27 cellular contexts compared by ENCODE assay signal in genomic region chr7:36792421-36792820, GRCh38.
DNase-seq lines count a peak whose midpoint lies in the region; ATAC-seq, FAIRE-seq and TF ChIP-seq lines count a peak whose summit lies in the region.
"Had no signal": no experiment of that assay in that cellular context is flagged by ENCODE, and none has a peak within 500 bp of the region (broad histone marks: within the 10 kb centered on the region; RNA-seq: fewer than 3 reads in every experiment).

No MANE protein-coding gene starts in this region.

- TF ChIP-seq EP300 in esophagus muscularis mucosa (IDR thresholded peaks at IDR 0.05), result no peak

- peaks cover 0 to 2% (median 0%) of the 10 kb centered on the region in 8 donors for H3K9me3 Mint-ChIP-seq in CD4-positive, alpha-beta memory T cell
- H3K9me3 Mint-ChIP-seq: activated naive CD4-positive, alpha-beta T cell treated with anti-CD3 and anti-CD28 coated beads, Interleukin-2, amount 50 U/mL, for 24 hours; activated T-cell treated with anti-CD3 and anti-CD28 coated beads, Interleukin-2, amount 50 U/mL, for 72 hours; stimulated activated memory B cell treated with anti-CD40 and anti-IgM and Interleukin-4, amounts not matched to agents 10 μg/mL and 1 μg/mL and 100 μg/mL, for 72 hours had no signal

- H3K9me3 ChIP-seq in CD4-positive, alpha-beta memory T cell (ENCODE audit: control insufficient read depth in 1 of 2, low read length in 2 of 2), result no peaks in the 10 kb centered on the region
- H3K9me3 ChIP-seq in esophagus muscularis mucosa (no peaks in the 10 kb centered on the region), small intestine (ENCODE audit: control insufficient read depth, low read depth) (no peaks in the 10 kb centered on the region), GM23248 (ENCODE audit: low read depth) (no peaks in the 10 kb centered on the region)
- H3K9me3 ChIP-seq: BLaER1, HAP-1, suprapubic skin had no signal

- 86% methylated on average over 5 of the region's 5 CpGs for WGBS in esophagus muscularis mucosa
- 62 to 82% (median 82%) methylated on average over 5 of the region's 5 CpGs for WGBS in small intestine, 3 donors
- WGBS in GM23248 (ENCODE audit: low coverage in 1 of 2, low lambda C conversion rate in 2 of 2, missing lambda C conversion rate in 2 of 2), 2 experiments, result 23 to 34% methylated on average over 5 of the region's 5 CpGs

- ATAC-seq in GM18909 (IDR thresholded peaks at IDR 0.05; ENCODE audit: poor library complexity, unreplicated experiment), result peak; percentile 67
- peak; percentile 80 for ATAC-seq in HG02981 (IDR thresholded peaks at IDR 0.05; ENCODE audit: unreplicated experiment)
- ATAC-seq in omental fat pad (ENCODE audit: low FRiP score), result no peak
- ATAC-seq: activated CD4-positive, CD25-positive, alpha-beta regulatory T cell treated with anti-CD3 and anti-CD28 coated beads, Interleukin-2, amount 50 U/mL, for 24 hours; activated T-cell treated with anti-CD3 and anti-CD28 coated beads, Interleukin-2, amount 50 U/mL, for 72 hours; esophagus mucosa; Panc1; stimulated activated memory B cell treated with anti-CD40 and anti-IgM and Interleukin-4, amounts not matched to agents 10 μg/mL and 1 μg/mL and 100 μg/mL, for 72 hours had no signal

- TF ChIP-seq CTCF in esophagus muscularis mucosa (IDR thresholded peaks at IDR 0.05) (no peak), omental fat pad (IDR thresholded peaks at IDR 0.05) (no peak)

- H2AFZ ChIP-seq in GM23248, result no peak overlapping the region

- H3K27me3 ChIP-seq in CD4-positive, alpha-beta memory T cell (ENCODE audit: insufficient read depth, low read length), result no peaks in the 10 kb centered on the region
- H3K27me3 ChIP-seq in esophagus muscularis mucosa, result no peaks in the 10 kb centered on the region
- no peaks in the 10 kb centered on the region for H3K27me3 ChIP-seq in small intestine (ENCODE audit: control insufficient read depth in 2 of 2, insufficient read depth in 2 of 2, low read length in 2 of 2)
- 0 out of 2 replicates have a peak, but pooled peaks cover 3% of the 10 kb centered on the region for H3K27me3 ChIP-seq in GM23248 (replicated peaks; ENCODE audit: insufficient read depth)
- H3K27me3 ChIP-seq: BLaER1, suprapubic skin had no signal

- POLR2A ChIA-PET in CD4-positive, alpha-beta memory T cell (lab: Charles Lee; ENCODE audit: partially characterized antibody), result interaction anchor here (1.3 kb wide), 1 partner anchor 15 kb away, joined by 4 read pairs; no protein-coding TSS in a partner anchor

- TF ChIP-seq POLR2A in esophagus muscularis mucosa (IDR thresholded peaks at IDR 0.05; ENCODE audit: low read depth), result no peak

- FAIRE-seq in small intestine (lab: Jason Lieb, UNC), result no peak
- FAIRE-seq: bronchial epithelial cell, D721Med had no signal

- H3K79me2 ChIP-seq in GM23248 (ENCODE audit: insufficient read depth), result no peaks in the 10 kb centered on the region

- H3K9me2 ChIP-seq in GM23248 (ENCODE audit: insufficient read depth), result no peaks in the 10 kb centered on the region

- no peak overlapping the region for H3K9ac ChIP-seq in GM23248
- H3K9ac ChIP-seq: BLaER1 had no signal

- intact Hi-C loops in CD4-positive, alpha-beta memory T cell (cut with micrococcal nuclease), result no loop called here
- intact Hi-C loops in esophagus muscularis mucosa (cut with DNase I), result no loop called here

- no peak overlapping the region for H3K4me3 Mint-ChIP-seq in CD4-positive, alpha-beta memory T cell
- H3K4me3 Mint-ChIP-seq: activated naive CD4-positive, alpha-beta T cell treated with anti-CD3 and anti-CD28 coated beads, Interleukin-2, amount 50 U/mL, for 24 hours; activated T-cell treated with anti-CD3 and anti-CD28 coated beads, Interleukin-2, amount 50 U/mL, for 72 hours; stimulated activated memory B cell treated with anti-CD40 and anti-IgM and Interleukin-4, amounts not matched to agents 10 μg/mL and 1 μg/mL and 100 μg/mL, for 72 hours had no signal

- no peaks in the 10 kb centered on the region for H4K20me1 ChIP-seq in GM23248 (ENCODE audit: insufficient read depth)
- H4K20me1 ChIP-seq: BLaER1 had no signal

- no peak for DNase-seq in CD4-positive, alpha-beta memory T cell
- DNase-seq in esophagus muscularis mucosa (ENCODE audit: extremely low spot score) (peak; percentile 64), omental fat pad (ENCODE audit: low spot score) (no peak), small intestine (no peak), GM23248 (no peak)
- DNase-seq: ACHN; activated CD8-positive, alpha-beta memory T cell treated with anti-CD3 and anti-CD28 coated beads for 24 hours; activated T-cell treated with anti-CD3 and anti-CD28 coated beads, Interleukin-2, amount 50 U/mL, for 72 hours; foreskin melanocyte; mesendoderm; NCI-H1436 treated with DMSO at 0.1 percent for 48 hours; NCI-H2107; NCI-H524 treated with DMSO at 0.1 percent for 48 hours; SHP77 treated with DMSO at 0.1 percent for 48 hours had no signal

- no peaks in the 10 kb centered on the region for H3K36me3 Mint-ChIP-seq in CD4-positive, alpha-beta memory T cell
- H3K36me3 Mint-ChIP-seq: activated naive CD4-positive, alpha-beta T cell treated with anti-CD3 and anti-CD28 coated beads, Interleukin-2, amount 50 U/mL, for 24 hours; stimulated activated memory B cell treated with anti-CD40 and anti-IgM and Interleukin-4, amounts not matched to agents 10 μg/mL and 1 μg/mL and 100 μg/mL, for 72 hours had no signal

- peaks cover 50% of the 10 kb centered on the region for H3K4me1 ChIP-seq in CD4-positive, alpha-beta memory T cell (ENCODE audit: insufficient read depth, low read length)
- H3K4me1 ChIP-seq in esophagus muscularis mucosa, result peaks cover 0 to 9% (median 5%) of the 10 kb centered on the region in 4 donors
- peaks cover 0 to 6% of the 10 kb centered on the region in 2 donors for H3K4me1 ChIP-seq in small intestine (ENCODE audit: control insufficient read depth in 2 of 2, insufficient read depth in 1 of 2, low read depth in 1 of 2, low read length in 1 of 2)
- H3K4me1 ChIP-seq in GM23248 (ENCODE audit: insufficient read depth), result no peaks in the 10 kb centered on the region

- H3F3A ChIP-seq in GM23248 (ENCODE audit: insufficient read depth), result no peaks in the 10 kb centered on the region

- peak overlapping the region in 4 of 7 donors; percentile 24 to 76 (median 34) for H3K27ac Mint-ChIP-seq in CD4-positive, alpha-beta memory T cell
- H3K27ac Mint-ChIP-seq: activated naive CD4-positive, alpha-beta T cell treated with anti-CD3 and anti-CD28 coated beads, Interleukin-2, amount 50 U/mL, for 24 hours; activated T-cell treated with anti-CD3 and anti-CD28 coated beads, Interleukin-2, amount 50 U/mL, for 72 hours; stimulated activated memory B cell treated with anti-CD40 and anti-IgM and Interleukin-4, amounts not matched to agents 10 μg/mL and 1 μg/mL and 100 μg/mL, for 72 hours had no signal

- CTCF ChIA-PET in CD4-positive, alpha-beta memory T cell (lab: Charles Lee; ENCODE audit: partially characterized antibody), result no interaction called here

- H3K4me1 Mint-ChIP-seq in CD4-positive, alpha-beta memory T cell, result peaks cover 46 to 62% (median 53%) of the 10 kb centered on the region in 4 donors

- H3K27me3 Mint-ChIP-seq in CD4-positive, alpha-beta memory T cell, result no peaks in the 10 kb centered on the region
- H3K27me3 Mint-ChIP-seq: activated naive CD4-positive, alpha-beta T cell treated with anti-CD3 and anti-CD28 coated beads, Interleukin-2, amount 50 U/mL, for 24 hours; stimulated activated memory B cell treated with anti-CD40 and anti-IgM and Interleukin-4, amounts not matched to agents 10 μg/mL and 1 μg/mL and 100 μg/mL, for 72 hours had no signal

- no peak overlapping the region for H3K27ac ChIP-seq in CD4-positive, alpha-beta memory T cell (ENCODE audit: low read depth, low read length)
- H3K27ac ChIP-seq in esophagus muscularis mucosa (replicated peaks in 1 of 4) (no peak overlapping the region), small intestine (ENCODE audit: low read depth in 1 of 2, low read length in 1 of 2) (no peak overlapping the region), GM23248 (no peak overlapping the region)
- H3K27ac ChIP-seq: BLaER1, coronary artery, suprapubic skin had no signal

- H3K4me3 ChIP-seq in CD4-positive, alpha-beta memory T cell (ENCODE audit: low read length in 2 of 2), result no peak overlapping the region
- H3K4me3 ChIP-seq in esophagus muscularis mucosa, result no peak overlapping the region
- no peak overlapping the region for H3K4me3 ChIP-seq in small intestine (ENCODE audit: low read depth in 1 of 2, low read length in 2 of 2)
- H3K4me3 ChIP-seq in GM23248, result no peak overlapping the region
- H3K4me3 ChIP-seq: BLaER1, coronary artery, HAP-1, suprapubic skin had no signal

- in situ Hi-C loops in GM23248 (cut with MboI), result no loop called here

- H3K4me2 ChIP-seq in GM23248 (ENCODE audit: unreplicated experiment), result no peak overlapping the region
- H3K4me2 ChIP-seq: BLaER1 had no signal

- no peaks in the 10 kb centered on the region for H3K36me3 ChIP-seq in CD4-positive, alpha-beta memory T cell (ENCODE audit: insufficient read depth, low read length)
- H3K36me3 ChIP-seq in esophagus muscularis mucosa (no peaks in the 10 kb centered on the region), small intestine (ENCODE audit: control insufficient read depth in 2 of 2, insufficient read depth in 2 of 2, low read length in 2 of 2) (no peaks in the 10 kb centered on the region), GM23248 (ENCODE audit: low read depth) (no peaks in the 10 kb centered on the region)
- H3K36me3 ChIP-seq: BLaER1, HAP-1, suprapubic skin had no signal
